16 cellular contexts compared by ENCODE assay signal in genomic region chr6:36633370-36633769, GRCh38.
"Had no signal": no experiment of that assay in that cellular context is flagged by ENCODE, and none has a peak within 500 bp of the region (broad histone marks: within the 10 kb centered on the region; RNA-seq: fewer than 3 reads in every experiment).

No MANE protein-coding gene starts in this region.

- H3K9me3 ChIP-seq: breast epithelium, pancreas, thyroid gland, vagina had no signal

- H3K27me3 ChIP-seq: breast epithelium, neural progenitor cell, pancreas, thyroid gland, vagina had no signal

- ATAC-seq: stimulated activated effector memory CD8-positive, alpha-beta T cell treated with anti-CD3 and anti-CD28 coated beads, Interleukin-12 subunit alpha, Interleukin-12 subunit beta, amount 100 ng/mL, for 72 hours; T-cell had no signal

- H3K36me3 Mint-ChIP-seq: activated naive CD8-positive, alpha-beta T cell treated with anti-CD3 and anti-CD28 coated beads, Interleukin-2, amount 10 ng/mL, durations not matched to agents 7 days and 5 days; neural progenitor cell; stimulated activated effector memory CD8-positive, alpha-beta T cell treated with anti-CD3 and anti-CD28 coated beads, Interleukin-12 subunit alpha, Interleukin-12 subunit beta, amount 100 ng/mL, for 72 hours; T-cell had no signal

- H2AFZ ChIP-seq: neural progenitor cell had no signal

- H3K27ac ChIP-seq: neural progenitor cell, thyroid gland, vagina had no signal

- H3K9me3 Mint-ChIP-seq: activated naive CD8-positive, alpha-beta T cell treated with anti-CD3 and anti-CD28 coated beads, Interleukin-2, amount 10 ng/mL, durations not matched to agents 7 days and 5 days; neural progenitor cell; stimulated activated effector memory CD8-positive, alpha-beta T cell treated with anti-CD3 and anti-CD28 coated beads, Interleukin-12 subunit alpha, Interleukin-12 subunit beta, amount 100 ng/mL, for 72 hours; T-cell had no signal

- H3K36me3 ChIP-seq: breast epithelium, neural progenitor cell, pancreas, thyroid gland, vagina had no signal

- H3K27ac Mint-ChIP-seq: activated naive CD8-positive, alpha-beta T cell treated with anti-CD3 and anti-CD28 coated beads, Interleukin-2, amount 10 ng/mL, durations not matched to agents 7 days and 5 days; neural progenitor cell; stimulated activated effector memory CD8-positive, alpha-beta T cell treated with anti-CD3 and anti-CD28 coated beads, Interleukin-12 subunit alpha, Interleukin-12 subunit beta, amount 100 ng/mL, for 72 hours; T-cell had no signal

- H3K4me1 ChIP-seq: neural progenitor cell had no signal

- DNase-seq: activated CD4-positive, alpha-beta T cell treated with anti-CD3 and anti-CD28 coated beads, Interleukin-2, amount 50 U/mL, for 4 hours; activated CD4-positive, CD25-positive, alpha-beta regulatory T cell treated with anti-CD3 and anti-CD28 coated beads, Interleukin-2, amount 50 U/mL, for 72 hours; activated naive CD4-positive, alpha-beta T cell; activated naive CD8-positive, alpha-beta T cell treated with anti-CD3 and anti-CD28 coated beads, Interleukin-2, amount 10 ng/mL, durations not matched to agents 7 days and 5 days; activated T-cell treated with anti-CD3 and anti-CD28 coated beads for 4 hours; hippocampal formation; T-cell; T1000 had no signal

- H3K4me2 ChIP-seq: neural progenitor cell had no signal

- H3K4me1 Mint-ChIP-seq: activated naive CD8-positive, alpha-beta T cell treated with anti-CD3 and anti-CD28 coated beads, Interleukin-2, amount 10 ng/mL, durations not matched to agents 7 days and 5 days; stimulated activated effector memory CD8-positive, alpha-beta T cell treated with anti-CD3 and anti-CD28 coated beads, Interleukin-12 subunit alpha, Interleukin-12 subunit beta, amount 100 ng/mL, for 72 hours; T-cell had no signal

- H3K4me3 ChIP-seq: breast epithelium, neural progenitor cell, pancreas, thyroid gland, vagina had no signal

- FAIRE-seq: endometrium, keratinocyte, pancreas had no signal

- H3K9ac ChIP-seq: neural progenitor cell had no signal

- H3K4me3 Mint-ChIP-seq: activated naive CD8-positive, alpha-beta T cell treated with anti-CD3 and anti-CD28 coated beads, Interleukin-2, amount 10 ng/mL, durations not matched to agents 7 days and 5 days; neural progenitor cell; stimulated activated effector memory CD8-positive, alpha-beta T cell treated with anti-CD3 and anti-CD28 coated beads, Interleukin-12 subunit alpha, Interleukin-12 subunit beta, amount 100 ng/mL, for 72 hours; T-cell had no signal
